Comparison of ENCODE assay signal across 8 cellular contexts in the genomic region with DNA sequence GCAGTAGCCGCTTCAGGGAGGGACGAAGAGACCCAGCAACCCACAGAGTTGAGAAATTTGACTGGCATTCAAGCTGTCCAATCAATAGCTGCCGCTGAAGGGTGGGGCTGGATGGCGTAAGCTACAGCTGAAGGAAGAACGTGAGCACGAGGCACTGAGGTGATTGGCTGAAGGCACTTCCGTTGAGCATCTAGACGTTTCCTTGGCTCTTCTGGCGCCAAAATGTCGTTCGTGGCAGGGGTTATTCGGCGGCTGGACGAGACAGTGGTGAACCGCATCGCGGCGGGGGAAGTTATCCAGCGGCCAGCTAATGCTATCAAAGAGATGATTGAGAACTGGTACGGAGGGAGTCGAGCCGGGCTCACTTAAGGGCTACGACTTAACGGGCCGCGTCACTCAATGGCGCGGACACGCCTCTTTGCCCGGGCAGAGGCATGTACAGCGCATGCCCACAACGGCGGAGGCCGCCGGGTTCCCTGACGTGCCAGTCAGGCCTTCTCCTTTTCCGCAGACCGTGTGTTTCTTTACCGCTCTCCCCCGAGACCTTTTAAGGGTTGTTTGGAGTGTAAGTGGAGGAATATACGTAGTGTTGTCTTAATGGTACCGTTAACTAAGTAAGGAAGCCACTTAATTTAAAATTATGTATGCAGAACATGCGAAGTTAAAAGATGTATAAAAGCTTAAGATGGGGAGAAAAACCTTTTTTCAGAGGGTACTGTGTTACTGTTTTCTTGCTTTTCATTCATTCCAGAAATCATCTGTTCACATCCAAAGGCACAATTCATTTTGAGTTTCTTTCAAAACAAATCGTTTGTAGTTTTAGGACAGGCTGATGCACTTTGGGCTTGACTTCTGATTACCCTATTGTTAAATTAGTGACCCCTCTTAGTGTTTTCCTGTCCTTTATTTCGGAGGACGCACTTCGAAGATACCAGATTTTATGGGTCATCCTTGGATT. TPM values are rescaled to one million over a fixed set of nuclear protein-coding genes. Genes with fewer than 3 reads are reported as not detected.
DNase-seq lines count a peak whose midpoint lies in the region; ATAC-seq, FAIRE-seq and TF ChIP-seq lines count a peak whose summit lies in the region.

A gene (plus strand): TSS at position 193 of the 958 bp plus-strand sequence. CDS start 30 bp downstream, at position 223.

- POLR2A ChIA-PET in GM12878 (lab: Charles Lee) = interaction anchor here (0.6 to 2.5 kb wide), 14 partner anchors 10 to 251 kb away, joined by 3 to 17 read pairs (median 4); no protein-coding TSS in a partner anchor

- H3K27me3 ChIP-seq in SJCRH30 = no peaks in the 10 kb centered on the region
- H3K27me3 ChIP-seq in GM12878 (replicated peaks in 1 of 2; ENCODE audit: control insufficient read depth in 2 of 2, insufficient read depth in 2 of 2, low read length in 1 of 2) = no peaks in the 10 kb centered on the region
- H3K27me3 ChIP-seq in skeletal muscle tissue (ENCODE audit: control insufficient read depth in 3 of 3, insufficient read depth in 3 of 3, low read length in 3 of 3) = no peaks in the 10 kb centered on the region

- TF ChIP-seq CTCF in GM12878 (IDR thresholded peaks at IDR 0.05 in 2 of 3, conservative IDR thresholded peaks at IDR 0.05 in 1 of 3; ENCODE audit: control insufficient read depth in 2 of 3, extremely low read depth in 1 of 3, insufficient read depth in 1 of 3, low read depth in 3 of 3, low read length in 3 of 3) = no peak

- FAIRE-seq in GM12878 (lab: Jason Lieb, UNC) = peak; percentile 100

- ATAC-seq in GM18499 (IDR thresholded peaks at IDR 0.05; ENCODE audit: insufficient read depth, unreplicated experiment) (peak; percentile 92), HG02884 (IDR thresholded peaks at IDR 0.05; ENCODE audit: unreplicated experiment) (peak; percentile 88), GM12878 (peak; percentile 88)

- peak within 1 kb of the TSS; percentile 95 for H3K9ac ChIP-seq in GM12878 (ENCODE audit: control insufficient read depth, insufficient read depth, low read length)
- peak within 1 kb of the TSS; percentile 92 to 97 (median 96) for H3K9ac ChIP-seq in skeletal muscle tissue (ENCODE audit: low read depth in 1 of 3, low read length in 3 of 3)

- SMC1A ChIA-PET in GM12878 (lab: Charles Lee; ENCODE audit: uncharacterized antibody, unreplicated experiment) = interaction anchor here (0.7 to 7.5 kb wide), 12 partner anchors 10 to 220 kb away, joined by 3 to 46 read pairs (median 4); no protein-coding TSS in a partner anchor

- H3K4me3 ChIP-seq in SJCRH30 (peak within 1 kb of the TSS; percentile 74), GM12878 (peak within 1 kb of the TSS; percentile 97), iPS-11a (ENCODE audit: low read depth, low read length) (peak within 1 kb of the TSS; percentile 83), skeletal muscle tissue (ENCODE audit: low read length in 3 of 3) (peak within 1 kb of the TSS; percentile 92 to 99 (median 93))

- no peaks in the 10 kb centered on the region for H3K9me3 ChIP-seq in SJCRH30 (replicated peaks)
- H3K9me3 ChIP-seq in GM12878 (replicated peaks; ENCODE audit: control insufficient read depth, insufficient read depth, low read length) = no peaks in the 10 kb centered on the region
- no peaks in the 10 kb centered on the region for H3K9me3 ChIP-seq in skeletal muscle tissue (ENCODE audit: control insufficient read depth in 3 of 3, low read length in 3 of 3)

- H3K4me2 ChIP-seq in GM12878 (ENCODE audit: control insufficient read depth, insufficient read depth) = peak within 1 kb of the TSS; percentile 83

- H3K27ac ChIP-seq in SJCRH30 = peak within 1 kb of the TSS; percentile 98
- peak within 1 kb of the TSS; percentile 92 for H3K27ac ChIP-seq in GM12878 (ENCODE audit: control insufficient read depth, insufficient read depth)
- H3K27ac ChIP-seq in skeletal muscle tissue (ENCODE audit: low read depth, low read length) = peak within 1 kb of the TSS; percentile 98

- H3K4me1 ChIP-seq in SJCRH30 (peaks cover 3% of the 10 kb centered on the region; the same call in 1 of the 2 replicates), GM12878 (ENCODE audit: control insufficient read depth, insufficient read depth, low read length) (no peaks in the 10 kb centered on the region), skeletal muscle tissue (ENCODE audit: control insufficient read depth in 3 of 3, insufficient read depth in 3 of 3, low read length in 3 of 3) (peaks cover 33 to 53% (median 42%) of the 10 kb centered on the region in 3 donors)

- intact Hi-C loops in GM12878 (cut with micrococcal nuclease; ENCODE audit: unreplicated experiment) = loop anchor here (5.0 kb wide), 1 partner anchor 101 kb away; no protein-coding TSS in a partner anchor

- in situ Hi-C loops in GM12878 (cut with MboI) = no loop called here

- TF ChIP-seq POLR2A in GM12878 (IDR thresholded peaks at IDR 0.05; ENCODE audit: low read depth, low read length) = peak; percentile 85

- no peaks in the 10 kb centered on the region for H4K20me1 ChIP-seq in GM12878 (ENCODE audit: control insufficient read depth, insufficient read depth)

- H3K79me2 ChIP-seq in GM12878 (ENCODE audit: control insufficient read depth, insufficient read depth, low read length) = peaks cover 73% of the 10 kb centered on the region

- TF ChIP-seq RAD21 in GM12878 (IDR thresholded peaks at IDR 0.05; ENCODE audit: insufficient read depth, low read depth, low read length) = no peak

- H3K36me3 ChIP-seq in SJCRH30 (peaks cover 6% of the 10 kb centered on the region), GM12878 (ENCODE audit: control insufficient read depth in 2 of 2, insufficient read depth in 2 of 2, low read length in 1 of 2) (peaks cover 0 to 11% of the 10 kb centered on the region in 2 experiments; a peak in 3 of 4 replicates), skeletal muscle tissue (ENCODE audit: control insufficient read depth in 3 of 3, insufficient read depth in 3 of 3, low read length in 3 of 3) (peaks cover 14 to 15% (median 15%) of the 10 kb centered on the region in 3 donors)

- 1% methylated on average over 47 of the region's 47 CpGs for WGBS in GM12878 (ENCODE audit: insufficient coverage, insufficient replicate concordance, low lambda C conversion rate, missing lambda C conversion rate)

- TSS peak; percentile 88 for BruUV-seq in GM12878 (replicated peaks; lab: Mats Ljungman, UMichigan)

- H2AFZ ChIP-seq in GM12878 (ENCODE audit: control insufficient read depth, low read depth, low read length) = peak within 1 kb of the TSS; percentile 88

- DNase-seq in SJCRH30 (peak; percentile 98 to 99), GM12878 (ENCODE audit: low read depth, low spot score) (peak; percentile 100), NCI-H69 (lab: John Stamatoyannopoulos, UW) (no peak), NCI-H1105 (lab: John Stamatoyannopoulos, UW) (no peak)

- no peak for TF ChIP-seq EP300 in GM12878 (IDR thresholded peaks at IDR 0.05; ENCODE audit: borderline replicate concordance in 1 of 2, control insufficient read depth in 1 of 2, low read depth in 2 of 2, low read length in 2 of 2)

- CTCF ChIA-PET in GM12878 (lab: Yijun Ruan, JAX) = interaction anchor here (0.6 to 2.0 kb wide), 9 partner anchors 24 to 125 kb away, joined by 3 to 7 read pairs (median 4); no protein-coding TSS in a partner anchor

- RAD21 ChIA-PET in GM12878 (lab: Charles Lee; ENCODE audit: unreplicated experiment) = interaction anchor here (0.6 to 3.2 kb wide), 8 partner anchors 15 to 187 kb away, joined by 3 to 16 read pairs (median 3); no protein-coding TSS in a partner anchor

TF ChIP-seq in GM12878, 131 proteins besides CTCF, POLR2A, EP300 and RAD21 (continues in another document):
- TF ChIP-seq MEF2B (IDR thresholded peaks at IDR 0.05; ENCODE audit: partially characterized antibody, poor library complexity, severe bottlenecking) = peak; percentile 81
- TF ChIP-seq TCF12 (IDR thresholded peaks at IDR 0.05; ENCODE audit: low read depth, low read length) = no peak
- TF ChIP-seq, protein P1, sequence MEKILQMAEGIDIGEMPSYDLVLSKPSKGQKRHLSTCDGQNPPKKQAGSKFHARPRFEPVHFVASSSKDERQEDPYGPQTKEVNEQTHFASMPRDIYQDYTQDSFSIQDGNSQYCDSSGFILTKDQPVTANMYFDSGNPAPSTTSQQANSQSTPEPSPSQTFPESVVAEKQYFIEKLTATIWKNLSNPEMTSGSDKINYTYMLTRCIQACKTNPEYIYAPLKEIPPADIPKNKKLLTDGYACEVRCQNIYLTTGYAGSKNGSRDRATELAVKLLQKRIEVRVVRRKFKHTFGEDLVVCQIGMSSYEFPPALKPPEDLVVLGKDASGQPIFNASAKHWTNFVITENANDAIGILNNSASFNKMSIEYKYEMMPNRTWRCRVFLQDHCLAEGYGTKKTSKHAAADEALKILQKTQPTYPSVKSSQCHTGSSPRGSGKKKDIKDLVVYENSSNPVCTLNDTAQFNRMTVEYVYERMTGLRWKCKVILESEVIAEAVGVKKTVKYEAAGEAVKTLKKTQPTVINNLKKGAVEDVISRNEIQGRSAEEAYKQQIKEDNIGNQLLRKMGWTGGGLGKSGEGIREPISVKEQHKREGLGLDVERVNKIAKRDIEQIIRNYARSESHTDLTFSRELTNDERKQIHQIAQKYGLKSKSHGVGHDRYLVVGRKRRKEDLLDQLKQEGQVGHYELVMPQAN (conservative IDR thresholded peaks at IDR 0.05) = peak; percentile 95
- TF ChIP-seq BACH1 (IDR thresholded peaks at IDR 0.05; ENCODE audit: borderline replicate concordance) = no peak
- no peak; the same call in 1 of the 2 replicates for TF ChIP-seq SPI1 (IDR thresholded peaks at IDR 0.05; ENCODE audit: borderline replicate concordance, insufficient read depth, low read depth, low read length)
- no peak for TF ChIP-seq TCF7 (IDR thresholded peaks at IDR 0.05; ENCODE audit: borderline replicate concordance)
- TF ChIP-seq ZNF274 (IDR thresholded peaks at IDR 0.05; ENCODE audit: insufficient read depth, insufficient read length) = no peak

RNA-seq across cellular contexts. Expression of the gene that starts here (rescaled TPM):
- total RNA-seq in SJCRH30 (2014; rRNA removed; shearing (Covaris generic)) = 37.1 and 40.7 TPM in 2 replicates
- total RNA-seq in GM12878 (2013; cell fraction: nucleolus; rRNA removed) = 107 and 118 TPM in 2 replicates
- total RNA-seq in GM12878 (2014; rRNA removed) (85.2 and 88.6 TPM in 2 replicates), GM12878 (2014; rRNA removed; fragmentation: Illumina TruSeq; extraction: Trizol) (109 TPM in 2 replicates), GM12878 (2021) (58.4 and 59.2 TPM in 2 replicates), skeletal muscle tissue (53.8 TPM)
- 35.4 TPM for polyA plus RNA-seq in GM12878 (2011; ENCODE audit: low read depth)
- polyA plus RNA-seq in GM12878 (2011; rRNA removed) (92.4 and 113 TPM in 2 replicates), GM12878 (2014; fragmentation: Illumina TruSeq; extraction: Trizol) (92.5 and 116 TPM in 2 replicates), GM12878 (2014; fragmentation: Nextera tagmentation; extraction: Ambion mirVana) (10 to 100 TPM; 58.6 to 67.3 TPM), GM12878 (2014; rRNA removed) (52.0 and 59.6 TPM in 2 replicates), GM12878 (2016; fragmentation: Nextera tagmentation; extraction: Ambion mirVana) (10 to 100 TPM; 80.1 to 82.8 TPM)
- polyA plus RNA-seq in GM12878 (2011; cell fraction: cytosol; rRNA removed) = 61.8 and 75.2 TPM in 2 replicates
- polyA plus RNA-seq in GM12878 (2011; cell fraction: nucleus; rRNA removed) = 50.9 and 60.0 TPM in 2 replicates
- 38.0 and 41.0 TPM in 2 replicates for polyA plus RNA-seq in GM12878 (2012)
- polyA minus RNA-seq in GM12878 (2011; rRNA and poly(A)+ RNA removed) = 77.9 and 78.7 TPM in 2 replicates
- polyA minus RNA-seq in GM12878 (2011; cell fraction: cytosol; rRNA and poly(A)+ RNA removed) = 24.3 and 29.5 TPM in 2 replicates
- 39.8 and 46.9 TPM in 2 replicates for polyA minus RNA-seq in GM12878 (2011; cell fraction: nucleus; rRNA and poly(A)+ RNA removed)

Comparison
In these comparisons a context has a peak if more than half of its experiments do, and no peak if none do; other contexts are left out.
1. DNase-seq: peak in SJCRH30 (2 of 2) and GM12878 (single experiment); none in NCI-H69 (single experiment) and NCI-H1105 (single experiment).
2. Peak in every context shown above with its lines, with median percentiles within 50 percentile points of each other: ATAC-seq, H3K27ac ChIP-seq and H3K4me3 ChIP-seq.